In the genomic region with DNA sequence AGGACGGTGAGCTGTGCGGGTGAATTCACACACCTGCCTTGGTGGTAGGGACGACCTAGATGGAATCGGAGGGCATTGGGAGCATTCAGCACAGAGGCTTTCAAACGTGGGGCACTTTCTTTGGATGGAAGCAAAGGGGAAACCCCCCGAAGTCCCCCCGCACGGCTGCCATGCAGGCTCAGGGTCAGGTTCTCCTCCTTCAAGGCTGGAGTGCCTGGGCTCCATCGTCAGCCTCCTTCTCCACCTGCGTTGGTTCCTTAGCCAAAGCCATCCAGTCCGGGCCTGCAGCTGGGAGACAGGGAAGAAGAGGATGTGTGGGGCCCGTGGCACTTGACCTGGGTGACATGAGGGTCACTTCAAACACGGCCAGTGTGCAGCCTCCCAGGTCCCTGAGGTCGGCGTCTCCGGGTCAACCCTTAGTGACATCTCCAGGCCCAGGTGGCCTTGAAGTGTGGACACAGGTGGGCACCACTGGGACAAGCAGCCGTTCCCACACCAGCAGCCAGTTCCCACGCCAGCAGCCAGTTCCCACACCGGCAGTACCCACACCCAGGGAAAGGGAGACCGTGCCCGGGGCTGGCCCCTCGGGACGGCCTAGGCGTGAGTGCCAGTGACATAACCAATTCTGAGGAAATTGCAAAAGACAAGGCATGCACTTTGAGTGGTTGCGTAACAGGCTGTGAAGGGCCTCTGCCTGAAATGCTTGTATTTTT, we compare ENCODE assay signal across 1 cellular context.
TF ChIP-seq lines count a peak whose summit lies in the region.

No MANE protein-coding gene starts in this region.

TF ChIP-seq in K562, 482 proteins besides CTCF, POLR2A, EP300 and RAD21:
- peak; percentile 66 for TF ChIP-seq CEBPB (tag; IDR thresholded peaks at IDR 0.05)
- no peak for TF ChIP-seq ZNF584 (CRISPR knock-in tag; IDR thresholded peaks at IDR 0.05; ENCODE audit: low read depth)
- no peak for TF ChIP-seq CEBPG (CRISPR knock-in tag; IDR thresholded peaks at IDR 0.05)
- 0 out of 4 replicates have a peak, but pooled peaks of 1 of the 2 experiments have one; percentile 15 for TF ChIP-seq CEBPG (tag; conservative IDR thresholded peaks at IDR 0.05 in 1 of 2, IDR thresholded peaks at IDR 0.05 in 1 of 2)
